ENCODE assay signal across 13 cellular contexts in the genomic region with DNA sequence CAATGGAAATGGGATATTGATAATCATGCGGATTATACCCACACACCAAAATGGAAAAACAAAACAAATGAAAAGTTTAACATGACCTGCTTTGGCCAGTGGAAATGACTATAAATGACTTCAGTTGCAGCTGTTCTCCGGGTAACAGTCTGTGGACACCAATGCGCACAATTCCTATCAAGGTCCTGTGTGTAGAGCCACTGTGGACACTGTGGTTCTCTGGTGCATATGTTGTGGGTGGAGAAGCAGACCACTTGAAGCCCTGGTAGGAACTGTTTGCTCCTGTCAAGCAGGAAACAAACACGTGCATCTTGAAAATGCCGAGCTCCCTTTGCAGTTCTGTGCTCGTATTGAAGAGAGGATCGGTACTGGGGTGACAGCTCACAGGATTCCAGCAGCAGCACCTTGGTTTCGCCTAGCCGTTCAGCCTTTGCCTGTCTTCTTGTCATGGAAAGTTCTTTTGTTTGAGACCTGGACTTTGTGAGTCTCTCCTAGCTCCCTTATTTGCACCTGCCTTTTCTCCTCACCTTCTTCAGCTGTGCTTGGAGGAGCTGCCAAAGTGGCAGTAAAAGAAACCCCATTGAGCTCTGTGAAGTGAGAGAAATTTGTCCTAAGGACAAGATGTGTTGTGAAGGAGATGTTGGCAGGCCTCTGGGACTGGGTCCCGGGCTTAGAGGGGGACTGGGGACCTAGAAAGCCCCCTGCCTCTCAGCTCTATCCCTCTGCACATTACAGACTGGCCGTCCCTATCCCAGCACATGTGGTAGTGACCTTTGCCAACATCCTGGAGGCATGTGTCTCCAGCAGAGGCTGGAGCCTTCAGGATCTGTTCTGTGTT. TPM values are rescaled to one million over a fixed set of nuclear protein-coding genes. Genes with fewer than 3 reads are reported as not detected.
DNase-seq lines count a peak whose midpoint lies in the region; ATAC-seq lines count a peak whose summit lies in the region.
"Had no signal": no experiment of that assay in that cellular context is flagged by ENCODE, and none has a peak within 500 bp of the region (broad histone marks: within the 10 kb centered on the region; RNA-seq: fewer than 3 reads in every experiment).

No MANE protein-coding gene starts in this region.

- ATAC-seq in CD4-positive, CD25-positive, alpha-beta regulatory T cell (ENCODE audit: low read depth in 2 of 2) = no peak
- peak; percentile 22 to 26 for ATAC-seq in naive thymus-derived CD8-positive, alpha-beta T cell
- no peak for ATAC-seq in HG02973 (IDR thresholded peaks at IDR 0.05; ENCODE audit: unreplicated experiment)
- no peak for ATAC-seq in GM21526 (IDR thresholded peaks at IDR 0.05; ENCODE audit: low FRiP score, unreplicated experiment)

- POLR2A ChIA-PET in naive thymus-derived CD8-positive, alpha-beta T cell (lab: Charles Lee) = interaction anchor here (0.7 to 4.2 kb wide), 13 partner anchors 9 to 327 kb away, joined by 3 to 37 read pairs (median 4); no protein-coding TSS in a partner anchor

- peaks cover 30 to 97% (median 84%) of the 10 kb centered on the region in 4 donors for H3K4me1 Mint-ChIP-seq in CD4-positive, CD25-positive, alpha-beta regulatory T cell
- H3K4me1 Mint-ChIP-seq in naive thymus-derived CD8-positive, alpha-beta T cell = peaks cover 64 to 97% (median 97%) of the 10 kb centered on the region in 4 donors

- H3K27me3 Mint-ChIP-seq in CD4-positive, CD25-positive, alpha-beta regulatory T cell = no peaks in the 10 kb centered on the region
- H3K27me3 Mint-ChIP-seq in naive thymus-derived CD8-positive, alpha-beta T cell = no peaks in the 10 kb centered on the region

- peaks cover 16% of the 10 kb centered on the region for H3K36me3 ChIP-seq in CD4-positive, CD25-positive, alpha-beta regulatory T cell (ENCODE audit: control insufficient read depth, insufficient read depth, low read length)
- H3K36me3 ChIP-seq: WERI-Rb-1 had no signal

- H3K9me3 ChIP-seq in CD4-positive, CD25-positive, alpha-beta regulatory T cell (ENCODE audit: control insufficient read depth in 2 of 2, low read length in 2 of 2) = no peaks in the 10 kb centered on the region

- peak overlapping the region; percentile 85 for H3K27ac ChIP-seq in CD4-positive, CD25-positive, alpha-beta regulatory T cell (ENCODE audit: insufficient read depth, low read length, poor library complexity, severe bottlenecking)
- H3K27ac ChIP-seq: C4-2B, SK-N-MC, WERI-Rb-1 had no signal

- H3K9me3 Mint-ChIP-seq in CD4-positive, CD25-positive, alpha-beta regulatory T cell = no peaks in the 10 kb centered on the region
- no peaks in the 10 kb centered on the region for H3K9me3 Mint-ChIP-seq in naive thymus-derived CD8-positive, alpha-beta T cell

- H3K27me3 ChIP-seq in CD4-positive, CD25-positive, alpha-beta regulatory T cell (ENCODE audit: control insufficient read depth, insufficient read depth, low read length) = no peaks in the 10 kb centered on the region

- H3K4me3 Mint-ChIP-seq in CD4-positive, CD25-positive, alpha-beta regulatory T cell = peak overlapping the region; percentile 29 to 87 (median 86)
- H3K4me3 Mint-ChIP-seq in naive thymus-derived CD8-positive, alpha-beta T cell = peak overlapping the region; percentile 67 to 89 (median 80)

- H3K4me3 ChIP-seq in CD4-positive, CD25-positive, alpha-beta regulatory T cell (ENCODE audit: low read depth, low read length) = peak overlapping the region; percentile 81
- H3K4me3 ChIP-seq: SK-N-MC had no signal

- H3K27ac Mint-ChIP-seq in CD4-positive, CD25-positive, alpha-beta regulatory T cell = peak overlapping the region; percentile 93 to 95 (median 95)
- peak overlapping the region; percentile 88 to 99 (median 97) for H3K27ac Mint-ChIP-seq in naive thymus-derived CD8-positive, alpha-beta T cell

- DNase-seq in CD4-positive, CD25-positive, alpha-beta regulatory T cell = peak in 1 of 3 donors; percentile 37
- DNase-seq in DMS79 (lab: John Stamatoyannopoulos, UW) (peak; percentile 78), RPMI8226 (no peak)
- DNase-seq in activated T-cell treated with anti-CD3 and anti-CD28 coated beads, Interleukin-2, amount 50 U/mL, for 48 hours = peak; percentile 38 to 43
- DNase-seq in naive thymus-derived CD8-positive, alpha-beta T cell = no peak
- DNase-seq: MV-4-11; NCI-H2171; stimulated activated CD4-positive, alpha-beta T cell treated with anti-CD3 and anti-CD28 coated beads, Interleukin-4, amount 100 ng/mL, for 24 hours; WERI-Rb-1 had no signal

- H3K4me1 ChIP-seq in CD4-positive, CD25-positive, alpha-beta regulatory T cell (ENCODE audit: control insufficient read depth, insufficient read depth, low read length, poor library complexity, severe bottlenecking) = peaks cover 98% of the 10 kb centered on the region

- H3K36me3 Mint-ChIP-seq in CD4-positive, CD25-positive, alpha-beta regulatory T cell = peaks cover 35% of the 10 kb centered on the region
- peaks cover 0 to 34% (median 0%) of the 10 kb centered on the region in 3 donors for H3K36me3 Mint-ChIP-seq in naive thymus-derived CD8-positive, alpha-beta T cell

RNA-seq across cellular contexts. Expression of a gene that starts 33.0 kb away (rescaled TPM):
- 167 TPM for total RNA-seq in CD4-positive, CD25-positive, alpha-beta regulatory T cell
- 10 to 100 TPM; 44.8 to 62.3 (median 58.6) TPM for polyA plus RNA-seq in CD4-positive, CD25-positive, alpha-beta regulatory T cell
- 100 to 1,000 TPM; 119 to 124 TPM for total RNA-seq in naive thymus-derived CD8-positive, alpha-beta T cell
- 100 to 1,000 TPM in 1 of 3 donors, 10 to 100 TPM in 2; 36.6 to 110 (median 67.8) TPM for polyA plus RNA-seq in naive thymus-derived CD8-positive, alpha-beta T cell

Comparison
In these comparisons a context has a peak if more than half of its experiments do, and no peak if none do; other contexts are left out.
1. ATAC-seq: peak in naive thymus-derived CD8-positive, alpha-beta T cell (2 of 2); none in CD4-positive, CD25-positive, alpha-beta regulatory T cell (0 of 2), HG02973 (single experiment) and GM21526 (single experiment).
2. DNase-seq: peak in DMS79 (single experiment) and activated T-cell treated with anti-CD3 and anti-CD28 coated beads, Interleukin-2, amount 50 U/mL, for 48 hours (2 of 2); none in naive thymus-derived CD8-positive, alpha-beta T cell (0 of 10) and RPMI8226 (single experiment).